In the genomic region with DNA sequence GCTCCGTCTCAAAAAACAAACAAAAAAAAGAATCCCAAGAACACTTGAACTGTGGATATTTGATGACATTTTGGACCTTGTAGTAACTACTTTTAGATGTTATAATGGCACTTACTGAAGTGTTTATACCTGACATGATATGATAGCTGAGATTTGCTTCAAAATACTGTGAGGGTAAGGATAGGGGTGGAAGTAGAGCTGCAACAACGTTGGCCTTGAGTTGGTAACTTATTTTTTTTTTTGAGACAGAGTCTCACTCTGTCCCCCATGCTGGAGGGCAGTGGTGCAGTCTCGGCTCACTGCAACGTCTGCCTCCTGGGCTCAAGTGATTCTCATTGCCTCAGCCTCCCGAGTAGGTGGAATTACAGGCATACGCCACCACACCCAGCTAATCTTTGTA, we compare ENCODE assay signal across 30 cellular contexts.
"Had no signal": no experiment of that assay in that cellular context is flagged by ENCODE, and none has a peak within 500 bp of the region (broad histone marks: within the 10 kb centered on the region; RNA-seq: fewer than 3 reads in every experiment).

No MANE protein-coding gene starts in this region.

- H2AFZ ChIP-seq: neural progenitor cell had no signal

- H3K27me3 ChIP-seq: neural progenitor cell, neutrophil, pancreas, right lobe of liver, sigmoid colon, suprapubic skin, testis, tibial artery, transverse colon, upper lobe of right lung, uterus had no signal

- H3K4me3 ChIP-seq: neural progenitor cell, pancreas, psoas muscle, right lobe of liver, sigmoid colon, suprapubic skin, testis, tibial artery, transverse colon, upper lobe of right lung, uterus had no signal

- ATAC-seq: naive thymus-derived CD4-positive, alpha-beta T cell; natural killer cell; pancreas; psoas muscle; right cardiac atrium; right lobe of liver; stimulated activated memory B cell treated with anti-CD40 and anti-IgM and Interleukin-4, amounts not matched to agents 10 μg/mL and 1 μg/mL and 100 μg/mL, for 72 hours; stimulated activated naive CD8-positive, alpha-beta T cell treated with anti-CD3 and anti-CD28 coated beads, Interleukin-15, amount 100 ng/mL, for 72 hours; stimulated activated naive CD8-positive, alpha-beta T cell treated with anti-CD3 and anti-CD28 coated beads, Interleukin-15, Interleukin-2, amounts not matched to agents 100 U/mL and 50 U/mL, for 24 hours; upper lobe of right lung had no signal

- H3K9me3 Mint-ChIP-seq: naive thymus-derived CD4-positive, alpha-beta T cell; natural killer cell; nephron; neural progenitor cell; stimulated activated memory B cell treated with anti-CD40 and anti-IgM and Interleukin-4, amounts not matched to agents 10 μg/mL and 1 μg/mL and 100 μg/mL, for 72 hours; stimulated activated naive CD8-positive, alpha-beta T cell treated with anti-CD3 and anti-CD28 coated beads, Interleukin-15, amount 100 ng/mL, for 72 hours; type B pancreatic cell had no signal

- H3K4me1 ChIP-seq: neural progenitor cell, pancreas, psoas muscle, right lobe of liver, sigmoid colon, suprapubic skin, tibial artery, transverse colon, upper lobe of right lung, uterus had no signal

- H3K27me3 Mint-ChIP-seq: naive thymus-derived CD4-positive, alpha-beta T cell; stimulated activated memory B cell treated with anti-CD40 and anti-IgM and Interleukin-4, amounts not matched to agents 10 μg/mL and 1 μg/mL and 100 μg/mL, for 72 hours; stimulated activated naive CD8-positive, alpha-beta T cell treated with anti-CD3 and anti-CD28 coated beads, Interleukin-15, amount 100 ng/mL, for 72 hours; type B pancreatic cell had no signal

- H3K9me3 ChIP-seq: neutrophil, pancreas, psoas muscle, right lobe of liver, sigmoid colon, suprapubic skin, testis, tibial artery, transverse colon, upper lobe of right lung, uterus had no signal

- H3K9ac ChIP-seq: neural progenitor cell had no signal

- DNase-seq: naive thymus-derived CD4-positive, alpha-beta T cell; natural killer cell; occipital lobe; pancreas; psoas muscle; right cardiac atrium; right lobe of liver; small intestine; stimulated activated CD4-positive, alpha-beta T cell treated with anti-CD3 and anti-CD28 coated beads, Interleukin-12 subunit alpha, Interleukin-12 subunit beta, amount 100 ng/mL, for 4 hours; stimulated activated CD4-positive, alpha-beta T cell treated with anti-CD3 and anti-CD28 coated beads, Interleukin-1b, Interleukin-23, amount 100 ng/mL, for 48 hours; stimulated activated CD4-positive, alpha-beta T cell treated with anti-CD3 and anti-CD28 coated beads, Interleukin-4, amount 100 ng/mL, for 1 hour; stimulated activated CD4-positive, alpha-beta T cell treated with anti-CD3 and anti-CD28 coated beads, Interleukin-4, amount 100 ng/mL, for 4 hours; stimulated activated CD8-positive, alpha-beta memory T cell treated with anti-CD3 and anti-CD28 coated beads, Interleukin-4, amount 100 ng/mL, for 48 hours; stimulated activated naive CD4-positive, alpha-beta T cell; stimulated activated naive CD8-positive, alpha-beta T cell treated with anti-CD3 and anti-CD28 coated beads, Interleukin-15, amount 100 ng/mL, for 72 hours; stimulated activated naive CD8-positive, alpha-beta T cell treated with anti-CD3 and anti-CD28 coated beads, Interleukin-15, Interleukin-2, amounts not matched to agents 100 U/mL and 50 U/mL, for 24 hours; substantia nigra; testis; tibial artery; transverse colon; upper lobe of right lung; uterus had no signal

- H3K36me3 ChIP-seq: neural progenitor cell, pancreas, transverse colon, uterus had no signal

- H3K4me1 Mint-ChIP-seq: nephron, neural progenitor cell had no signal

- FAIRE-seq: pancreas, small intestine had no signal

- H3K4me2 ChIP-seq: neural progenitor cell had no signal

- H3K27ac ChIP-seq: neural progenitor cell, neutrophil, pancreas, psoas muscle, right lobe of liver, sigmoid colon, suprapubic skin, testis, tibial artery, transverse colon, upper lobe of right lung, uterus had no signal

- H3K27ac Mint-ChIP-seq: nephron; neural progenitor cell; progenitor cell of endocrine pancreas; stimulated activated naive CD8-positive, alpha-beta T cell treated with anti-CD3 and anti-CD28 coated beads, Interleukin-15, amount 100 ng/mL, for 72 hours; type B pancreatic cell had no signal

- H3K4me3 Mint-ChIP-seq: naive thymus-derived CD4-positive, alpha-beta T cell; natural killer cell; nephron; neural progenitor cell; stimulated activated memory B cell treated with anti-CD40 and anti-IgM and Interleukin-4, amounts not matched to agents 10 μg/mL and 1 μg/mL and 100 μg/mL, for 72 hours; stimulated activated naive CD8-positive, alpha-beta T cell treated with anti-CD3 and anti-CD28 coated beads, Interleukin-15, amount 100 ng/mL, for 72 hours; type B pancreatic cell had no signal

- H3K36me3 Mint-ChIP-seq: natural killer cell had no signal
